Comparison of ENCODE assay signal across 11 cellular contexts in genomic region chr12:22282283-22282682, GRCh38. TPM values are rescaled to one million over a fixed set of nuclear protein-coding genes. Genes with fewer than 3 reads are reported as not detected.
DNase-seq lines count a peak whose midpoint lies in the region; ATAC-seq and TF ChIP-seq lines count a peak whose summit lies in the region.
"Had no signal": no experiment of that assay in that cellular context is flagged by ENCODE, and none has a peak within 500 bp of the region (broad histone marks: within the 10 kb centered on the region; RNA-seq: fewer than 3 reads in every experiment).

No MANE protein-coding gene starts in this region.

- CTCF ChIA-PET in activated CD4-positive, alpha-beta memory T cell treated with anti-CD3 and anti-CD28 coated beads for 36 hours (lab: Charles Lee): no interaction called here

- H3K36me3 ChIP-seq in ACC112 (ENCODE audit: insufficient read depth, low read length): no peaks in the 10 kb centered on the region
- H3K36me3 ChIP-seq in RWPE2 (ENCODE audit: low read depth): no peaks in the 10 kb centered on the region

- H3K4me1 Mint-ChIP-seq in nephron: peaks cover 27% of the 10 kb centered on the region
- peaks cover 19% of the 10 kb centered on the region for H3K4me1 Mint-ChIP-seq in activated CD4-positive, alpha-beta memory T cell treated with anti-CD3 and anti-CD28 coated beads for 36 hours (ENCODE audit: low read depth)

- no peaks in the 10 kb centered on the region for H3K9me3 ChIP-seq in RWPE2 (ENCODE audit: severe bottlenecking)

- peak overlapping the region in 2 of 3 experiments; percentile 13 to 81 for H3K27ac Mint-ChIP-seq in nephron
- H3K27ac Mint-ChIP-seq in activated CD4-positive, alpha-beta memory T cell treated with anti-CD3 and anti-CD28 coated beads for 36 hours: no peak overlapping the region
- H3K27ac Mint-ChIP-seq: nephron progenitor cell had no signal

- no peaks in the 10 kb centered on the region for H3K79me2 ChIP-seq in ACC112 (ENCODE audit: control insufficient read depth, insufficient read depth, low read length, unreplicated experiment)

- no peaks in the 10 kb centered on the region for H3K27me3 Mint-ChIP-seq in nephron (ENCODE audit: low read depth)
- H3K27me3 Mint-ChIP-seq in activated CD4-positive, alpha-beta memory T cell treated with anti-CD3 and anti-CD28 coated beads for 36 hours: no peaks in the 10 kb centered on the region

- no peaks in the 10 kb centered on the region for H3K9me3 Mint-ChIP-seq in nephron
- no peaks in the 10 kb centered on the region for H3K9me3 Mint-ChIP-seq in activated CD4-positive, alpha-beta memory T cell treated with anti-CD3 and anti-CD28 coated beads for 36 hours

- H3K4me1 ChIP-seq in ACC112 (ENCODE audit: control insufficient read depth, insufficient read depth, low read length, unreplicated experiment): peaks cover 29% of the 10 kb centered on the region
- H3K4me1 ChIP-seq in RWPE2 (ENCODE audit: insufficient read depth, poor library complexity, severe bottlenecking): peaks cover 20% of the 10 kb centered on the region

- no peaks in the 10 kb centered on the region for H3K27me3 ChIP-seq in ACC112 (ENCODE audit: insufficient read depth, low read length)
- H3K27me3 ChIP-seq in RWPE2 (ENCODE audit: insufficient read depth, poor library complexity, severe bottlenecking): no peaks in the 10 kb centered on the region

- POLR2A ChIA-PET in activated CD4-positive, alpha-beta memory T cell treated with anti-CD3 and anti-CD28 coated beads for 36 hours (lab: Charles Lee): no interaction called here

- TF ChIP-seq CTCF in RWPE2 (IDR thresholded peaks at IDR 0.05; ENCODE audit: poor library complexity, severe bottlenecking) (no peak), nephron (IDR thresholded peaks at IDR 0.05; ENCODE audit: unreplicated experiment in 3 of 3) (no peak)

- H3K36me3 Mint-ChIP-seq in nephron (ENCODE audit: low read depth): peaks cover 11% of the 10 kb centered on the region
- H3K36me3 Mint-ChIP-seq in activated CD4-positive, alpha-beta memory T cell treated with anti-CD3 and anti-CD28 coated beads for 36 hours: peaks cover 8% of the 10 kb centered on the region

- H3K27ac ChIP-seq in ACC112 (ENCODE audit: low read depth, low read length) (peak overlapping the region; percentile 71), RWPE2 (ENCODE audit: poor library complexity, severe bottlenecking) (peak overlapping the region; percentile 60)

- no peak overlapping the region for H3K4me3 Mint-ChIP-seq in nephron
- no peak overlapping the region for H3K4me3 Mint-ChIP-seq in activated CD4-positive, alpha-beta memory T cell treated with anti-CD3 and anti-CD28 coated beads for 36 hours
- H3K4me3 Mint-ChIP-seq: nephron progenitor cell had no signal

- peak overlapping the region; percentile 60 for H3K4me3 ChIP-seq in ACC112 (ENCODE audit: low read depth, low read length)
- H3K4me3 ChIP-seq in RWPE2 (ENCODE audit: severe bottlenecking): no peak overlapping the region
- H3K4me3 ChIP-seq: GM12878 had no signal

- intact Hi-C loops in activated CD4-positive, alpha-beta memory T cell treated with anti-CD3 and anti-CD28 coated beads for 36 hours (cut with micrococcal nuclease): loop anchor here (10.0 kb wide), 1 partner anchor 263 kb away; the partner anchor contains the start of gene C2CD5

- peak; percentile 77; the same call in 2 of the 3 replicates for ATAC-seq in RWPE2 (ENCODE audit: low read depth)
- ATAC-seq: GM12878 had no signal

- peak overlapping the region; percentile 49 for H2AFZ ChIP-seq in ACC112 (ENCODE audit: low read length, unreplicated experiment)

- DNase-seq in RWPE2 (ENCODE audit: low spot score) (no peak), fibroblast of gingiva (ENCODE audit: low read depth) (peak; percentile 74), COLO668 (lab: John Stamatoyannopoulos, UW; ENCODE audit: unreplicated experiment) (no peak), cerebellar cortex (ENCODE audit: low spot score) (no peak)
- no peak for DNase-seq in activated CD4-positive, alpha-beta memory T cell treated with anti-CD3 and anti-CD28 coated beads for 36 hours
- DNase-seq in activated CD4-positive, CD25-positive, alpha-beta regulatory T cell (lab: John Stamatoyannopoulos, UW): no peak
- DNase-seq: NCI-H187, nephron progenitor cell had no signal

RNA-seq across cellular contexts. Expression of gene ST8SIA1, which starts 52.2 kb away (rescaled TPM):
- 1 to 10 TPM; 9.5 to 9.6 TPM for total RNA-seq in activated CD4-positive, alpha-beta memory T cell treated with anti-CD3 and anti-CD28 coated beads for 36 hours
